Comparison of ENCODE assay signal across 8 cellular contexts in the genomic region with DNA sequence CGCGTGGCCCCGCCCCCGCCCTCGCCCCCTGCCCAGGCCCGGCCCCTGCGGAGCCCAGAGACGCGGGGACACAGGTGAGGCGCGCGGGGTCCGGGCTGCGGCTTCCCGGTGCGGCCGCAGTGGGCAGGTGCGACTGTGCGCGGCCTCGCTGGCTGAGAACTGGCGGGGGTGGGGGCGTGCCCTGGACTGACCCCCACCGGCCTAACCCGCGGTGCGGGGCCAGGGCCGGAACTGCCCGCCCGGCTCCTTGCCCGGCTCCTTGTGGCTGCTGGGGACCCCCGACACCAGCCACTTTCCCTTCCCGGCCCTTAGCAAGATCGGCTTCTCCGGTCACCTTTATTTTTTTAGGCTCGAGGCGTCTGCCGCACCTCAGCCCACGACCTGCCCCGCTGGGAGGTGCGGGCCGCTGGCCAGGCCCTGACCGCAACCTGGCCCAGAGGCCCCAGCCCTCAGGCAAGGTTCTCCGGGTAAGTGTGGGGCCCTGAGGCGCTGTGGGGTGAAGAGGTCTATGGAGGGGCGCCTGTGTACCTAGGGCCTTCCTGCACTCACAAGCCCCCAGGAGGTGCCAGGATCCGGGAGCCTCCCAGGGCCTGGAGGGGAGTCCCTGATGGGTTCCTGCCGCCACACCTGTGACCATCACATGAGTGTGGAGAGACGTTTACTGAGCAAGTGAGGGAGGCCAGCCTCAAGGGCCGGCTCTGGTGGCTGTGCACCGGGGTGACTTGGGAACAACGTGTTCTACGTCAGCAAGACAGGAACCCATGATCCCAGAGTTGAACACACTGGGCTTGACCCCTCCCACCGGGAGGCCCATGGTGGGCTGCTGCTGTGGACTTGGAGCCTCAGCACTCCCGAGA. TPM values are rescaled to one million over a fixed set of nuclear protein-coding genes. Genes with fewer than 3 reads are reported as not detected.
DNase-seq lines count a peak whose midpoint lies in the region; ATAC-seq and TF ChIP-seq lines count a peak whose summit lies in the region.

A gene with protein sequence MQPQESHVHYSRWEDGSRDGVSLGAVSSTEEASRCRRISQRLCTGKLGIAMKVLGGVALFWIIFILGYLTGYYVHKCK (plus strand): TSS at position 35 of the 857 bp plus-strand sequence. CDS start 2,625 bp downstream, outside the sequence.

- no peaks in the 10 kb centered on the region for H3K27me3 Mint-ChIP-seq in T-helper 17 cell

- POLR2A ChIA-PET in HEK293 (lab: Yijun Ruan, JAX), result no interaction called here

- peaks cover 0 to 1% of the 10 kb centered on the region in 2 experiments; a peak in 1 of 3 replicates for H3K36me3 ChIP-seq in HEK293 (ENCODE audit: control insufficient read depth in 2 of 2, insufficient read depth in 1 of 2, low read length in 2 of 2)

- TF ChIP-seq CTCF in HEK293 (tag by site-specific recombination; IDR thresholded peaks at IDR 0.05) (no peak), foreskin fibroblast (IDR thresholded peaks at IDR 0.05; ENCODE audit: low read depth, low read length) (no peak), GM10266 (IDR thresholded peaks at IDR 0.05; ENCODE audit: control insufficient read depth, insufficient read depth, low read depth, missing control alignments) (no peak)

- H3K27ac Mint-ChIP-seq in T-helper 17 cell, result no peak within 1 kb of the TSS

- H3K4me3 Mint-ChIP-seq in T-helper 17 cell, result peak within 1 kb of the TSS; percentile 81

- peaks cover 9% of the 10 kb centered on the region for H3K4me1 Mint-ChIP-seq in T-helper 17 cell

- H3K9me3 ChIP-seq in HEK293 (ENCODE audit: control insufficient read depth, insufficient read depth, low read depth, low read length), result no peaks in the 10 kb centered on the region
- H3K9me3 ChIP-seq in T-helper 17 cell (ENCODE audit: control insufficient read depth, low read length, poor library complexity, severe bottlenecking), result no peaks in the 10 kb centered on the region

- DNase-seq in CMK (ENCODE audit: low read depth) (peak; percentile 60), T-helper 17 cell (no peak), foreskin fibroblast (no peak), pons (ENCODE audit: low spot score) (peak; percentile 32), GM10266 (ENCODE audit: extremely low spot score) (no peak)

- H3K4me3 ChIP-seq in HEK293 (ENCODE audit: low read depth, low read length) (peak within 1 kb of the TSS; percentile 49), foreskin fibroblast (ENCODE audit: low read depth in 1 of 2, low read length in 2 of 2) (peak within 1 kb of the TSS; percentile 47 to 56)

- CTCF ChIA-PET in HEK293 (lab: Yijun Ruan, JAX), result no interaction called here

- H3K27ac ChIP-seq in HEK293 (ENCODE audit: extremely low read depth, low read depth, low read length), result peak within 1 kb of the TSS; percentile 37; the same call in 1 of the 2 replicates

- ATAC-seq in T-helper 17 cell (no peak), GM18502 (IDR thresholded peaks at IDR 0.05; ENCODE audit: poor library complexity, unreplicated experiment) (no peak)
- ATAC-seq in activated CD4-positive, CD25-positive, alpha-beta regulatory T cell treated with anti-CD3 and anti-CD28 coated beads, Interleukin-2, amount 50 U/mL, for 24 hours, result no peak

- no peaks in the 10 kb centered on the region for H3K36me3 Mint-ChIP-seq in T-helper 17 cell (ENCODE audit: low read depth)

- no peaks in the 10 kb centered on the region for H3K4me1 ChIP-seq in HEK293 (ENCODE audit: control insufficient read depth, insufficient read depth, low read length)

TF ChIP-seq in HEK293, 187 proteins besides CTCF, POLR2A, EP300 and RAD21:
- TF ChIP-seq ZBTB17 (tag by site-specific recombination; IDR thresholded peaks at IDR 0.05) (peak; percentile 31; the same call in 1 of the 2 replicates), ZIC2 (tag by site-specific recombination; IDR thresholded peaks at IDR 0.05) (0 out of 2 replicates have a peak, but pooled peaks have one; percentile 30), KLF9 (tag by site-specific recombination; IDR thresholded peaks at IDR 0.05; ENCODE audit: low read depth) (0 out of 2 replicates have a peak, but pooled peaks have one; percentile 21), ZNF10 (tag by site-specific recombination; IDR thresholded peaks at IDR 0.05) (peak; percentile 76; the same call in 1 of the 2 replicates), GLIS2 (tag by site-specific recombination; IDR thresholded peaks at IDR 0.05) (peak; percentile 43), ZNF366 (tag by site-specific recombination; conservative IDR thresholded peaks at IDR 0.05) (no peak), GLIS1 (tag by site-specific recombination; IDR thresholded peaks at IDR 0.05) (peak; percentile 61), ZFP41 (tag by site-specific recombination; IDR thresholded peaks at IDR 0.05; ENCODE audit: borderline replicate concordance) (no peak)
- TF ChIP-seq, protein P1, sequence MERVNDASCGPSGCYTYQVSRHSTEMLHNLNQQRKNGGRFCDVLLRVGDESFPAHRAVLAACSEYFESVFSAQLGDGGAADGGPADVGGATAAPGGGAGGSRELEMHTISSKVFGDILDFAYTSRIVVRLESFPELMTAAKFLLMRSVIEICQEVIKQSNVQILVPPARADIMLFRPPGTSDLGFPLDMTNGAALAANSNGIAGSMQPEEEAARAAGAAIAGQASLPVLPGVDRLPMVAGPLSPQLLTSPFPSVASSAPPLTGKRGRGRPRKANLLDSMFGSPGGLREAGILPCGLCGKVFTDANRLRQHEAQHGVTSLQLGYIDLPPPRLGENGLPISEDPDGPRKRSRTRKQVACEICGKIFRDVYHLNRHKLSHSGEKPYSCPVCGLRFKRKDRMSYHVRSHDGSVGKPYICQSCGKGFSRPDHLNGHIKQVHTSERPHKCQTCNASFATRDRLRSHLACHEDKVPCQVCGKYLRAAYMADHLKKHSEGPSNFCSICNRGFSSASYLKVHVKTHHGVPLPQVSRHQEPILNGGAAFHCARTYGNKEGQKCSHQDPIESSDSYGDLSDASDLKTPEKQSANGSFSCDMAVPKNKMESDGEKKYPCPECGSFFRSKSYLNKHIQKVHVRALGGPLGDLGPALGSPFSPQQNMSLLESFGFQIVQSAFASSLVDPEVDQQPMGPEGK (tag by site-specific recombination; IDR thresholded peaks at IDR 0.05), result peak; percentile 33; the same call in 1 of the 2 replicates

RNA-seq across cellular contexts. Expression of the gene that starts here (rescaled TPM):
- 1 to 10 TPM in 1 of 2 donors, under 1 TPM in 1; 0.75 to 1.5 TPM for total RNA-seq in T-helper 17 cell

Comparison
In these comparisons a context has a peak if more than half of its experiments do, and no peak if none do; other contexts are left out.
1. DNase-seq: peak in CMK (single experiment) and pons (single experiment); none in T-helper 17 cell (0 of 3), foreskin fibroblast (0 of 2) and GM10266 (single experiment).